Comparison of ENCODE assay signal across 1 cellular context in genomic region chr2:70248145-70248809, GRCh38.
A peak's percentile ranks its signal among the peaks of the same experiment; 100 is the strongest.
TF ChIP-seq lines count a peak whose summit lies in the region.

A gene with protein sequence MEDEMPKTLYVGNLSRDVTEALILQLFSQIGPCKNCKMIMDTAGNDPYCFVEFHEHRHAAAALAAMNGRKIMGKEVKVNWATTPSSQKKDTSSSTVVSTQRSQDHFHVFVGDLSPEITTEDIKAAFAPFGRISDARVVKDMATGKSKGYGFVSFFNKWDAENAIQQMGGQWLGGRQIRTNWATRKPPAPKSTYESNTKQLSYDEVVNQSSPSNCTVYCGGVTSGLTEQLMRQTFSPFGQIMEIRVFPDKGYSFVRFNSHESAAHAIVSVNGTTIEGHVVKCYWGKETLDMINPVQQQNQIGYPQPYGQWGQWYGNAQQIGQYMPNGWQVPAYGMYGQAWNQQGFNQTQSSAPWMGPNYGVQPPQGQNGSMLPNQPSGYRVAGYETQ (minus strand): TSS chr2:70248628. CDS start chr2:70248430, 198 bp downstream.

TF ChIP-seq in HepG2, 621 proteins besides CTCF, POLR2A, EP300 and RAD21 (continued from another document and continues in another):
- TF ChIP-seq, protein P1, sequence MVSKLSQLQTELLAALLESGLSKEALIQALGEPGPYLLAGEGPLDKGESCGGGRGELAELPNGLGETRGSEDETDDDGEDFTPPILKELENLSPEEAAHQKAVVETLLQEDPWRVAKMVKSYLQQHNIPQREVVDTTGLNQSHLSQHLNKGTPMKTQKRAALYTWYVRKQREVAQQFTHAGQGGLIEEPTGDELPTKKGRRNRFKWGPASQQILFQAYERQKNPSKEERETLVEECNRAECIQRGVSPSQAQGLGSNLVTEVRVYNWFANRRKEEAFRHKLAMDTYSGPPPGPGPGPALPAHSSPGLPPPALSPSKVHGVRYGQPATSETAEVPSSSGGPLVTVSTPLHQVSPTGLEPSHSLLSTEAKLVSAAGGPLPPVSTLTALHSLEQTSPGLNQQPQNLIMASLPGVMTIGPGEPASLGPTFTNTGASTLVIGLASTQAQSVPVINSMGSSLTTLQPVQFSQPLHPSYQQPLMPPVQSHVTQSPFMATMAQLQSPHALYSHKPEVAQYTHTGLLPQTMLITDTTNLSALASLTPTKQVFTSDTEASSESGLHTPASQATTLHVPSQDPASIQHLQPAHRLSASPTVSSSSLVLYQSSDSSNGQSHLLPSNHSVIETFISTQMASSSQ (IDR thresholded peaks at IDR 0.05; ENCODE audit: low read depth): no peak
- TF ChIP-seq, protein P1 (CRISPR knock-in tag; IDR thresholded peaks at IDR 0.05; ENCODE audit: borderline replicate concordance): peak; percentile 45; the same call in 1 of the 2 replicates
- TF ChIP-seq PATZ1 (CRISPR knock-in tag; IDR thresholded peaks at IDR 0.05) (0 out of 2 replicates have a peak, but pooled peaks have one; percentile 7), ETV6 (CRISPR knock-in tag; conservative IDR thresholded peaks at IDR 0.05) (peak; percentile 26; the same call in 1 of the 2 replicates), AHDC1 (CRISPR knock-in tag; IDR thresholded peaks at IDR 0.05; ENCODE audit: borderline replicate concordance) (peak; percentile 55; the same call in 1 of the 2 replicates), CHD2 (IDR thresholded peaks at IDR 0.05; ENCODE audit: low read depth, low read length) (peak; percentile 79), ZNF562 (CRISPR knock-in tag; IDR thresholded peaks at IDR 0.05; ENCODE audit: borderline replicate concordance) (no peak), ZNF839 (CRISPR knock-in tag; IDR thresholded peaks at IDR 0.05; ENCODE audit: borderline replicate concordance) (peak; percentile 59; the same call in 1 of the 2 replicates), HDAC2 (CRISPR knock-in tag; IDR thresholded peaks at IDR 0.05) (peak; percentile 60), MNT (IDR thresholded peaks at IDR 0.05) (no peak), ZNF569 (CRISPR knock-in tag; IDR thresholded peaks at IDR 0.05; ENCODE audit: borderline replicate concordance) (no peak), WIZ (CRISPR knock-in tag; IDR thresholded peaks at IDR 0.05) (peak; percentile 96), TBX2 (CRISPR knock-in tag; IDR thresholded peaks at IDR 0.05; ENCODE audit: borderline replicate concordance) (peak; percentile 73), ZFY (CRISPR knock-in tag; IDR thresholded peaks at IDR 0.05) (peak; percentile 96), HMGXB3 (CRISPR knock-in tag; IDR thresholded peaks at IDR 0.05; ENCODE audit: borderline replicate concordance) (0 out of 2 replicates have a peak, but pooled peaks have one; percentile 13), ATF5 (CRISPR knock-in tag; IDR thresholded peaks at IDR 0.05; ENCODE audit: low read depth) (no peak), ASH2L (IDR thresholded peaks at IDR 0.05; ENCODE audit: insufficient read length, low read depth, low read length) (peak; percentile 93), ZFYVE20 (CRISPR knock-in tag; IDR thresholded peaks at IDR 0.05; ENCODE audit: borderline replicate concordance, low read depth) (0 out of 2 replicates have a peak, but pooled peaks have one; percentile 84), ZSCAN25 (CRISPR knock-in tag; IDR thresholded peaks at IDR 0.05) (0 out of 2 replicates have a peak, but pooled peaks have one; percentile 70), ARNT2 (CRISPR knock-in tag; IDR thresholded peaks at IDR 0.05; ENCODE audit: low read depth) (0 out of 2 replicates have a peak, but pooled peaks have one; percentile 43), DR1 (CRISPR knock-in tag; IDR thresholded peaks at IDR 0.05) (peak; percentile 85), PAF1 (CRISPR knock-in tag; IDR thresholded peaks at IDR 0.05) (0 out of 2 replicates have a peak, but pooled peaks have one; percentile 35)
- TF ChIP-seq, protein P2, sequence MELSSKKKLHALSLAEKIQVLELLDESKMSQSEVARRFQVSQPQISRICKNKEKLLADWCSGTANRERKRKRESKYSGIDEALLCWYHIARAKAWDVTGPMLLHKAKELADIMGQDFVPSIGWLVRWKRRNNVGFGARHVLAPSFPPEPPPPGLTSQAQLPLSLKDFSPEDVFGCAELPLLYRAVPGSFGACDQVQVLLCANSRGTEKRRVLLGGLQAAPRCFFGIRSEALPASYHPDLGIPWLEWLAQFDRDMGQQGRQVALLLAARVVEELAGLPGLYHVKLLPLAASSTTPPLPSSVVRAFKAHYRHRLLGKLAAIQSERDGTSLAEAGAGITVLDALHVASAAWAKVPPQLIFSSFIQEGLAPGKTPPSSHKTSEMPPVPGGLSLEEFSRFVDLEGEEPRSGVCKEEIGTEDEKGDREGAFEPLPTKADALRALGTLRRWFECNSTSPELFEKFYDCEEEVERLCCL (CRISPR knock-in tag; IDR thresholded peaks at IDR 0.05; ENCODE audit: borderline replicate concordance): no peak
- TF ChIP-seq, protein P3, sequence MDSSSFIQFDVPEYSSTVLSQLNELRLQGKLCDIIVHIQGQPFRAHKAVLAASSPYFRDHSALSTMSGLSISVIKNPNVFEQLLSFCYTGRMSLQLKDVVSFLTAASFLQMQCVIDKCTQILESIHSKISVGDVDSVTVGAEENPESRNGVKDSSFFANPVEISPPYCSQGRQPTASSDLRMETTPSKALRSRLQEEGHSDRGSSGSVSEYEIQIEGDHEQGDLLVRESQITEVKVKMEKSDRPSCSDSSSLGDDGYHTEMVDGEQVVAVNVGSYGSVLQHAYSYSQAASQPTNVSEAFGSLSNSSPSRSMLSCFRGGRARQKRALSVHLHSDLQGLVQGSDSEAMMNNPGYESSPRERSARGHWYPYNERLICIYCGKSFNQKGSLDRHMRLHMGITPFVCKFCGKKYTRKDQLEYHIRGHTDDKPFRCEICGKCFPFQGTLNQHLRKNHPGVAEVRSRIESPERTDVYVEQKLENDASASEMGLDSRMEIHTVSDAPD (CRISPR knock-in tag; IDR thresholded peaks at IDR 0.05): peak; percentile 61
- TF ChIP-seq, protein P4, sequence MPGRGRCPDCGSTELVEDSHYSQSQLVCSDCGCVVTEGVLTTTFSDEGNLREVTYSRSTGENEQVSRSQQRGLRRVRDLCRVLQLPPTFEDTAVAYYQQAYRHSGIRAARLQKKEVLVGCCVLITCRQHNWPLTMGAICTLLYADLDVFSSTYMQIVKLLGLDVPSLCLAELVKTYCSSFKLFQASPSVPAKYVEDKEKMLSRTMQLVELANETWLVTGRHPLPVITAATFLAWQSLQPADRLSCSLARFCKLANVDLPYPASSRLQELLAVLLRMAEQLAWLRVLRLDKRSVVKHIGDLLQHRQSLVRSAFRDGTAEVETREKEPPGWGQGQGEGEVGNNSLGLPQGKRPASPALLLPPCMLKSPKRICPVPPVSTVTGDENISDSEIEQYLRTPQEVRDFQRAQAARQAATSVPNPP (CRISPR knock-in tag; IDR thresholded peaks at IDR 0.05): peak; percentile 69; the same call in 1 of the 2 replicates
